ENCODE assay signal across 21 cellular contexts in genomic region chr2:58182527-58182926, GRCh38.
"Had no signal": no experiment of that assay in that cellular context is flagged by ENCODE, and none has a peak within 500 bp of the region (broad histone marks: within the 10 kb centered on the region; RNA-seq: fewer than 3 reads in every experiment).

No MANE protein-coding gene starts in this region.

- ATAC-seq: activated CD8-positive, alpha-beta memory T cell treated with anti-CD3 and anti-CD28 coated beads, Interleukin-2, amount 10 ng/mL, durations not matched to agents 7 days and 5 days; activated T-helper 17 cell treated with anti-CD3 and anti-CD28 coated beads, Interleukin-2, amount 50 U/mL, for 72 hours; gastrocnemius medialis; left ventricle myocardium superior; sciatic nerve; stimulated activated memory B cell treated with anti-CD40 and anti-IgM and Interleukin-4, amounts not matched to agents 10 μg/mL and 1 μg/mL and 100 μg/mL, for 72 hours; T-cell had no signal

- DNase-seq: activated CD4-positive, alpha-beta memory T cell treated with anti-CD3 and anti-CD28 coated beads, Interleukin-2, amount 10 ng/mL, durations not matched to agents 7 days and 5 days; activated CD4-positive, alpha-beta T cell treated with anti-CD3 and anti-CD28 coated beads for 48 hours; activated CD4-positive, CD25-positive, alpha-beta regulatory T cell; activated CD8-positive, alpha-beta memory T cell treated with anti-CD3 and anti-CD28 coated beads, Interleukin-2, amount 10 ng/mL, durations not matched to agents 7 days and 5 days; activated naive CD4-positive, alpha-beta T cell; activated naive CD8-positive, alpha-beta T cell treated with anti-CD3 and anti-CD28 coated beads for 36 hours; activated T-cell treated with anti-CD3 and anti-CD28 coated beads, Interleukin-2, amount 50 U/mL, for 1 hour; cortex of kidney; gastrocnemius medialis; head of caudate nucleus; kidney glomerular epithelial cell; left ventricle myocardium superior; spleen; stimulated activated CD4-positive, alpha-beta T cell treated with anti-CD3 and anti-CD28 coated beads, Interleukin-4, amount 100 ng/mL, for 4 hours; T-cell; T-helper 9 cell; testis had no signal

- H3K36me3 ChIP-seq: gastrocnemius medialis had no signal

- H3K27ac ChIP-seq: esophagus muscularis mucosa, gastrocnemius medialis, spleen, testis had no signal

- H3K9me3 ChIP-seq: esophagus muscularis mucosa, gastrocnemius medialis, testis had no signal

- H3K27me3 ChIP-seq: esophagus muscularis mucosa, gastrocnemius medialis, spleen, testis had no signal

- H3K4me1 ChIP-seq: esophagus muscularis mucosa, gastrocnemius medialis, spleen, testis had no signal

- H3K4me3 ChIP-seq: esophagus muscularis mucosa, gastrocnemius medialis, spleen, testis had no signal
